Comparison of ENCODE assay signal across 1 cellular context in the genomic region with DNA sequence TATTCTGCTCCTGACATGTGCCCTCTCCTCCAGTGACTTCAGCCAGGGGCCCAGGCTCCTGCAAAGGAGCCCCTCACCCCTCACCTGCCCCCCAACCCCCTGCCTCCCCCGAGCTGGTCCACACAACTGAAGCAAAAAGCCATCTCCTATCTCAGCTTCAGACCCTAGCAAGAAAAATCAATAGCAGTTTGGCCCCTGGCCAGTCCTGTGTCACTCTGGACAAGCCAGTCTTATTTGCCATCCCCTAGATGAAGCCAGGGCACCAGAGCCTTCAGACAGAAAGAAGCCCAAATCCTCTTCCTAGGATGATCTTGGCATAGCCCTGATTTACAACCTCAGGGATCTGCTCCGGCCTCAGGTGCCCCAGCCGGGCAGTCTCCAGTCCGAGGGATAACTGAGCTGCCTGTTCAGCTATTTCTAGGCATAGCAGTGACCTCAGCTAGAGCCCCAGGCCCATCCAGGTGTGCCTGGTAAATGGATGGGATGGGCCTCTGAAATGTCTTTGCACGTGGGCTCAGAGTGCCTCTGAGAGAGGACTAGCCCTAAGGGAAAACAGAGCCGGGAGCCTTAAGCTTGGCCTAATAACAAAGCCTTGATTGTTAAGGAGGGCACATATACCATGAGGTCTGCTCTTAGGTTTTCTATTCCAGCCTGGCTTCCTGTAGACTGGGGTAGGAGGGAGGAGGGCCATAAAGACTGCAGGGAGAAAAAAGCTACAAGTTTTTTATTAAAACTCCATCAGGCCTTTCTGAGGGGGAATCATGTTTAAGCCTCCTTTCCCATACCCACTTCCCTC.
TF ChIP-seq lines count a peak whose summit lies in the region.

No MANE protein-coding gene starts in this region.

TF ChIP-seq in HepG2, 621 proteins besides CTCF, POLR2A, EP300 and RAD21 (continued from another document):
- TF ChIP-seq ZFP37 (CRISPR knock-in tag; IDR thresholded peaks at IDR 0.05; ENCODE audit: borderline replicate concordance): no peak
- no peak for TF ChIP-seq FOXA1 (IDR thresholded peaks at IDR 0.05)
- peak; percentile 5; the same call in 1 of the 2 replicates for TF ChIP-seq FOXA1 (CRISPR knock-in tag; IDR thresholded peaks at IDR 0.05)
- TF ChIP-seq, protein P1, sequence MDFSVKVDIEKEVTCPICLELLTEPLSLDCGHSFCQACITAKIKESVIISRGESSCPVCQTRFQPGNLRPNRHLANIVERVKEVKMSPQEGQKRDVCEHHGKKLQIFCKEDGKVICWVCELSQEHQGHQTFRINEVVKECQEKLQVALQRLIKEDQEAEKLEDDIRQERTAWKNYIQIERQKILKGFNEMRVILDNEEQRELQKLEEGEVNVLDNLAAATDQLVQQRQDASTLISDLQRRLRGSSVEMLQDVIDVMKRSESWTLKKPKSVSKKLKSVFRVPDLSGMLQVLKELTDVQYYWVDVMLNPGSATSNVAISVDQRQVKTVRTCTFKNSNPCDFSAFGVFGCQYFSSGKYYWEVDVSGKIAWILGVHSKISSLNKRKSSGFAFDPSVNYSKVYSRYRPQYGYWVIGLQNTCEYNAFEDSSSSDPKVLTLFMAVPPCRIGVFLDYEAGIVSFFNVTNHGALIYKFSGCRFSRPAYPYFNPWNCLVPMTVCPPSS (IDR thresholded peaks at IDR 0.05): no peak
- no peak for TF ChIP-seq ZNF619 (CRISPR knock-in tag; IDR thresholded peaks at IDR 0.05)
- no peak for TF ChIP-seq ZBTB21 (CRISPR knock-in tag; IDR thresholded peaks at IDR 0.05)
- TF ChIP-seq KLF13 (CRISPR knock-in tag; IDR thresholded peaks at IDR 0.05): no peak
- no peak for TF ChIP-seq TCF7L2 (IDR thresholded peaks at IDR 0.05; ENCODE audit: low read depth, low read length)
- TF ChIP-seq, protein P2, sequence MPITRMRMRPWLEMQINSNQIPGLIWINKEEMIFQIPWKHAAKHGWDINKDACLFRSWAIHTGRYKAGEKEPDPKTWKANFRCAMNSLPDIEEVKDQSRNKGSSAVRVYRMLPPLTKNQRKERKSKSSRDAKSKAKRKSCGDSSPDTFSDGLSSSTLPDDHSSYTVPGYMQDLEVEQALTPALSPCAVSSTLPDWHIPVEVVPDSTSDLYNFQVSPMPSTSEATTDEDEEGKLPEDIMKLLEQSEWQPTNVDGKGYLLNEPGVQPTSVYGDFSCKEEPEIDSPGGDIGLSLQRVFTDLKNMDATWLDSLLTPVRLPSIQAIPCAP (CRISPR knock-in tag; IDR thresholded peaks at IDR 0.05; ENCODE audit: low read depth): no peak
- TF ChIP-seq SOX13 (IDR thresholded peaks at IDR 0.05): no peak
- TF ChIP-seq SOX13 (CRISPR knock-in tag; conservative IDR thresholded peaks at IDR 0.05 in 1 of 2, IDR thresholded peaks at IDR 0.05 in 1 of 2): no peak
- no peak for TF ChIP-seq ZNF775 (CRISPR knock-in tag; IDR thresholded peaks at IDR 0.05; ENCODE audit: borderline replicate concordance)
- TF ChIP-seq ZSCAN21 (CRISPR knock-in tag; IDR thresholded peaks at IDR 0.05; ENCODE audit: borderline replicate concordance): no peak
- no peak for TF ChIP-seq CBX1 (IDR thresholded peaks at IDR 0.05; ENCODE audit: low read depth)
- TF ChIP-seq NFIB (CRISPR knock-in tag; IDR thresholded peaks at IDR 0.05; ENCODE audit: borderline replicate concordance): no peak
- TF ChIP-seq, protein P3, sequence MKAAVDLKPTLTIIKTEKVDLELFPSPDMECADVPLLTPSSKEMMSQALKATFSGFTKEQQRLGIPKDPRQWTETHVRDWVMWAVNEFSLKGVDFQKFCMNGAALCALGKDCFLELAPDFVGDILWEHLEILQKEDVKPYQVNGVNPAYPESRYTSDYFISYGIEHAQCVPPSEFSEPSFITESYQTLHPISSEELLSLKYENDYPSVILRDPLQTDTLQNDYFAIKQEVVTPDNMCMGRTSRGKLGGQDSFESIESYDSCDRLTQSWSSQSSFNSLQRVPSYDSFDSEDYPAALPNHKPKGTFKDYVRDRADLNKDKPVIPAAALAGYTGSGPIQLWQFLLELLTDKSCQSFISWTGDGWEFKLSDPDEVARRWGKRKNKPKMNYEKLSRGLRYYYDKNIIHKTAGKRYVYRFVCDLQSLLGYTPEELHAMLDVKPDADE (CRISPR knock-in tag; IDR thresholded peaks at IDR 0.05): no peak
- no peak for TF ChIP-seq ZFX (CRISPR knock-in tag; IDR thresholded peaks at IDR 0.05; ENCODE audit: low read depth)
- no peak for TF ChIP-seq KMT2A (CRISPR knock-in tag; IDR thresholded peaks at IDR 0.05)
- no peak for TF ChIP-seq KDM6A (CRISPR knock-in tag; IDR thresholded peaks at IDR 0.05; ENCODE audit: low read depth)
- TF ChIP-seq, protein P4, sequence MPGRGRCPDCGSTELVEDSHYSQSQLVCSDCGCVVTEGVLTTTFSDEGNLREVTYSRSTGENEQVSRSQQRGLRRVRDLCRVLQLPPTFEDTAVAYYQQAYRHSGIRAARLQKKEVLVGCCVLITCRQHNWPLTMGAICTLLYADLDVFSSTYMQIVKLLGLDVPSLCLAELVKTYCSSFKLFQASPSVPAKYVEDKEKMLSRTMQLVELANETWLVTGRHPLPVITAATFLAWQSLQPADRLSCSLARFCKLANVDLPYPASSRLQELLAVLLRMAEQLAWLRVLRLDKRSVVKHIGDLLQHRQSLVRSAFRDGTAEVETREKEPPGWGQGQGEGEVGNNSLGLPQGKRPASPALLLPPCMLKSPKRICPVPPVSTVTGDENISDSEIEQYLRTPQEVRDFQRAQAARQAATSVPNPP (CRISPR knock-in tag; IDR thresholded peaks at IDR 0.05): no peak
- peak; percentile 43; the same call in 1 of the 2 replicates for TF ChIP-seq ZNF788 (CRISPR knock-in tag; IDR thresholded peaks at IDR 0.05; ENCODE audit: borderline replicate concordance)
- TF ChIP-seq ZMYM4 (CRISPR knock-in tag; IDR thresholded peaks at IDR 0.05): 0 out of 2 replicates have a peak, but pooled peaks have one; percentile 19
- TF ChIP-seq, protein P5, sequence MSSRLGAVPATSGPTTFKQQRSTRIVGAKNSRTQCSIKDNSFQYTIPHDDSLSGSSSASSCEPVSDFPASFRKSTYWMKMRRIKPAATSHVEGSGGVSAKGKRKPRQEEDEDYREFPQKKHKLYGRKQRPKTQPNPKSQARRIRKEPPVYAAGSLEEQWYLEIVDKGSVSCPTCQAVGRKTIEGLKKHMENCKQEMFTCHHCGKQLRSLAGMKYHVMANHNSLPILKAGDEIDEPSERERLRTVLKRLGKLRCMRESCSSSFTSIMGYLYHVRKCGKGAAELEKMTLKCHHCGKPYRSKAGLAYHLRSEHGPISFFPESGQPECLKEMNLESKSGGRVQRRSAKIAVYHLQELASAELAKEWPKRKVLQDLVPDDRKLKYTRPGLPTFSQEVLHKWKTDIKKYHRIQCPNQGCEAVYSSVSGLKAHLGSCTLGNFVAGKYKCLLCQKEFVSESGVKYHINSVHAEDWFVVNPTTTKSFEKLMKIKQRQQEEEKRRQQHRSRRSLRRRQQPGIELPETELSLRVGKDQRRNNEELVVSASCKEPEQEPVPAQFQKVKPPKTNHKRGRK (CRISPR knock-in tag; IDR thresholded peaks at IDR 0.05): no peak
- TF ChIP-seq ONECUT2 (CRISPR knock-in tag; IDR thresholded peaks at IDR 0.05): peak; percentile 97
- TF ChIP-seq ZNF670 (CRISPR knock-in tag; IDR thresholded peaks at IDR 0.05; ENCODE audit: borderline replicate concordance): no peak
- TF ChIP-seq ETV5 (CRISPR knock-in tag; IDR thresholded peaks at IDR 0.05; ENCODE audit: borderline replicate concordance): no peak
- TF ChIP-seq, protein P6, sequence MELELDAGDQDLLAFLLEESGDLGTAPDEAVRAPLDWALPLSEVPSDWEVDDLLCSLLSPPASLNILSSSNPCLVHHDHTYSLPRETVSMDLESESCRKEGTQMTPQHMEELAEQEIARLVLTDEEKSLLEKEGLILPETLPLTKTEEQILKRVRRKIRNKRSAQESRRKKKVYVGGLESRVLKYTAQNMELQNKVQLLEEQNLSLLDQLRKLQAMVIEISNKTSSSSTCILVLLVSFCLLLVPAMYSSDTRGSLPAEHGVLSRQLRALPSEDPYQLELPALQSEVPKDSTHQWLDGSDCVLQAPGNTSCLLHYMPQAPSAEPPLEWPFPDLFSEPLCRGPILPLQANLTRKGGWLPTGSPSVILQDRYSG (CRISPR knock-in tag; IDR thresholded peaks at IDR 0.05): no peak
- TF ChIP-seq ARNT (IDR thresholded peaks at IDR 0.05): no peak
- TF ChIP-seq, protein P7, sequence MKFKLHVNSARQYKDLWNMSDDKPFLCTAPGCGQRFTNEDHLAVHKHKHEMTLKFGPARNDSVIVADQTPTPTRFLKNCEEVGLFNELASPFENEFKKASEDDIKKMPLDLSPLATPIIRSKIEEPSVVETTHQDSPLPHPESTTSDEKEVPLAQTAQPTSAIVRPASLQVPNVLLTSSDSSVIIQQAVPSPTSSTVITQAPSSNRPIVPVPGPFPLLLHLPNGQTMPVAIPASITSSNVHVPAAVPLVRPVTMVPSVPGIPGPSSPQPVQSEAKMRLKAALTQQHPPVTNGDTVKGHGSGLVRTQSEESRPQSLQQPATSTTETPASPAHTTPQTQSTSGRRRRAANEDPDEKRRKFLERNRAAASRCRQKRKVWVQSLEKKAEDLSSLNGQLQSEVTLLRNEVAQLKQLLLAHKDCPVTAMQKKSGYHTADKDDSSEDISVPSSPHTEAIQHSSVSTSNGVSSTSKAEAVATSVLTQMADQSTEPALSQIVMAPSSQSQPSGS (CRISPR knock-in tag; IDR thresholded peaks at IDR 0.05): no peak
- peak; percentile 98 for TF ChIP-seq ZNF792 (CRISPR knock-in tag; IDR thresholded peaks at IDR 0.05)
- TF ChIP-seq, protein P8, sequence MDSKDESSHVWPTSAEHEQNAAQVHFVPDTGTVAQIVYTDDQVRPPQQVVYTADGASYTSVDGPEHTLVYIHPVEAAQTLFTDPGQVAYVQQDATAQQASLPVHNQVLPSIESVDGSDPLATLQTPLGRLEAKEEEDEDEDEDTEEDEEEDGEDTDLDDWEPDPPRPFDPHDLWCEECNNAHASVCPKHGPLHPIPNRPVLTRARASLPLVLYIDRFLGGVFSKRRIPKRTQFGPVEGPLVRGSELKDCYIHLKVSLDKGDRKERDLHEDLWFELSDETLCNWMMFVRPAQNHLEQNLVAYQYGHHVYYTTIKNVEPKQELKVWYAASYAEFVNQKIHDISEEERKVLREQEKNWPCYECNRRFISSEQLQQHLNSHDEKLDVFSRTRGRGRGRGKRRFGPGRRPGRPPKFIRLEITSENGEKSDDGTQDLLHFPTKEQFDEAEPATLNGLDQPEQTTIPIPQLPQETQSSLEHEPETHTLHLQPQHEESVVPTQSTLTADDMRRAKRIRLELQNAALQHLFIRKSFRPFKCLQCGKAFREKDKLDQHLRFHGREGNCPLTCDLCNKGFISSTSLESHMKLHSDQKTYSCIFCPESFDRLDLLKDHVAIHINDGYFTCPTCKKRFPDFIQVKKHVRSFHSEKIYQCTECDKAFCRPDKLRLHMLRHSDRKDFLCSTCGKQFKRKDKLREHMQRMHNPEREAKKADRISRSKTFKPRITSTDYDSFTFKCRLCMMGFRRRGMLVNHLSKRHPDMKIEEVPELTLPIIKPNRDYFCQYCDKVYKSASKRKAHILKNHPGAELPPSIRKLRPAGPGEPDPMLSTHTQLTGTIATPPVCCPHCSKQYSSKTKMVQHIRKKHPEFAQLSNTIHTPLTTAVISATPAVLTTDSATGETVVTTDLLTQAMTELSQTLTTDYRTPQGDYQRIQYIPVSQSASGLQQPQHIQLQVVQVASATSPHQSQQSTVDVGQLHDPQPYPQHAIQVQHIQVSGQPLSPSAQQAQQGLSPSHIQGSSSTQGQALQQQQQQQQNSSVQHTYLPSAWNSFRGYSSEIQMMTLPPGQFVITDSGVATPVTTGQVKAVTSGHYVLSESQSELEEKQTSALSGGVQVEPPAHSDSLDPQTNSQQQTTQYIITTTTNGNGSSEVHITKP (CRISPR knock-in tag; IDR thresholded peaks at IDR 0.05; ENCODE audit: low read depth): no peak
- no peak for TF ChIP-seq ESRRA (CRISPR knock-in tag; IDR thresholded peaks at IDR 0.05; ENCODE audit: low read depth)
- no peak for TF ChIP-seq SMARCE1 (IDR thresholded peaks at IDR 0.05; ENCODE audit: borderline replicate concordance)
- TF ChIP-seq, protein P9, sequence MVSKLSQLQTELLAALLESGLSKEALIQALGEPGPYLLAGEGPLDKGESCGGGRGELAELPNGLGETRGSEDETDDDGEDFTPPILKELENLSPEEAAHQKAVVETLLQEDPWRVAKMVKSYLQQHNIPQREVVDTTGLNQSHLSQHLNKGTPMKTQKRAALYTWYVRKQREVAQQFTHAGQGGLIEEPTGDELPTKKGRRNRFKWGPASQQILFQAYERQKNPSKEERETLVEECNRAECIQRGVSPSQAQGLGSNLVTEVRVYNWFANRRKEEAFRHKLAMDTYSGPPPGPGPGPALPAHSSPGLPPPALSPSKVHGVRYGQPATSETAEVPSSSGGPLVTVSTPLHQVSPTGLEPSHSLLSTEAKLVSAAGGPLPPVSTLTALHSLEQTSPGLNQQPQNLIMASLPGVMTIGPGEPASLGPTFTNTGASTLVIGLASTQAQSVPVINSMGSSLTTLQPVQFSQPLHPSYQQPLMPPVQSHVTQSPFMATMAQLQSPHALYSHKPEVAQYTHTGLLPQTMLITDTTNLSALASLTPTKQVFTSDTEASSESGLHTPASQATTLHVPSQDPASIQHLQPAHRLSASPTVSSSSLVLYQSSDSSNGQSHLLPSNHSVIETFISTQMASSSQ (IDR thresholded peaks at IDR 0.05; ENCODE audit: low read depth): no peak
- TF ChIP-seq, protein P9 (CRISPR knock-in tag; IDR thresholded peaks at IDR 0.05; ENCODE audit: borderline replicate concordance): no peak
- TF ChIP-seq ZNF629 (CRISPR knock-in tag; conservative IDR thresholded peaks at IDR 0.05): no peak
- TF ChIP-seq, protein P10, sequence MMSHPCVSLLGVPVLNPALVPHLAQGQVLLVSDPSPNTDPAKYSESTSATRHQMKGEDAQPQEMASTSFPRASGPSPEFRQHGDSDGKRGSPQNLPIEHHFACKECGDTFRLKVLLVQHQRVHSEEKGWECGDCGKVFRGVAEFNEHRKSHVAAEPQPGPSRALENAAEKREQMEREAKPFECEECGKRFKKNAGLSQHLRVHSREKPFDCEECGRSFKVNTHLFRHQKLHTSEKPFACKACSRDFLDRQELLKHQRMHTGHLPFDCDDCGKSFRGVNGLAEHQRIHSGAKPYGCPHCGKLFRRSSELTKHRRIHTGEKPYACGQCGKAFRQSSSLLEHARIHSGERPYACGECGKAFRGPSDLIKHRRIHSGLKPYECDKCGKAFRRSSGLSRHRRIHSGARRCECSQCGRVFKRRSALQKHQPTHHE (CRISPR knock-in tag; IDR thresholded peaks at IDR 0.05; ENCODE audit: borderline replicate concordance): no peak
TF ChIP-seq in HepG2: peak in this region for 13.
